18 cellular contexts compared by ENCODE assay signal in genomic region chr10:119247550-119247894, GRCh38. TPM values are rescaled to one million over a fixed set of nuclear protein-coding genes. Genes with fewer than 3 reads are reported as not detected.
DNase-seq lines count a peak whose midpoint lies in the region; ATAC-seq, FAIRE-seq and TF ChIP-seq lines count a peak whose summit lies in the region.
"Had no signal": no experiment of that assay in that cellular context is flagged by ENCODE, and none has a peak within 500 bp of the region (broad histone marks: within the 10 kb centered on the region; RNA-seq: fewer than 3 reads in every experiment).

No MANE protein-coding gene starts in this region.

- no peak overlapping the region for H3K18ac ChIP-seq in mesenchymal stem cell (ENCODE audit: low read depth in 1 of 2, low read length in 2 of 2)

- in situ Hi-C loops in GM23248 (cut with MboI): no loop called here

- H3F3A ChIP-seq in GM23248 (ENCODE audit: insufficient read depth): peaks cover 42% of the 10 kb centered on the region

- H3K79me2 ChIP-seq in GM23248 (ENCODE audit: insufficient read depth) (peaks cover 75% of the 10 kb centered on the region), astrocyte (ENCODE audit: insufficient read depth, low read length) (peaks cover 28% of the 10 kb centered on the region)

- H3K27ac Mint-ChIP-seq in astrocyte (ENCODE audit: unreplicated experiment): no peak overlapping the region
- H3K27ac Mint-ChIP-seq in stimulated activated memory B cell treated with anti-CD40 and anti-IgM and Interleukin-4, amounts not matched to agents 10 μg/mL and 1 μg/mL and 100 μg/mL, for 72 hours: no peak overlapping the region
- H3K27ac Mint-ChIP-seq: activated CD4-positive, alpha-beta memory T cell treated with anti-CD3 and anti-CD28 coated beads for 36 hours; activated naive CD4-positive, alpha-beta T cell treated with anti-CD3 and anti-CD28 coated beads, Interleukin-2, amount 50 U/mL, for 24 hours; T-helper 1 cell treated with Interleukin-12 subunit alpha and Interleukin-12 subunit beta and Interleukin-4 antibody, amounts not matched to agents 30 μg/mL and 1 μg/mL, for 36 hours had no signal

- H3K9me3 ChIP-seq in GM23248 (ENCODE audit: low read depth): no peaks in the 10 kb centered on the region
- H3K9me3 ChIP-seq in astrocyte (ENCODE audit: insufficient read depth, low read depth, low read length): no peaks in the 10 kb centered on the region
- H3K9me3 ChIP-seq in mesenchymal stem cell (ENCODE audit: control insufficient read depth, low read length): no peaks in the 10 kb centered on the region
- H3K9me3 ChIP-seq in subcutaneous abdominal adipose tissue (ENCODE audit: control insufficient read depth in 5 of 5, low read length in 5 of 5): no peaks in the 10 kb centered on the region
- H3K9me3 ChIP-seq: body of pancreas, testis had no signal

- no peak for DNase-seq in GM23248
- DNase-seq in astrocyte (ENCODE audit: low read depth): no peak
- no peak for DNase-seq in mesenchymal stem cell
- no peak for DNase-seq in 8988T
- DNase-seq in dermis blood vessel endothelial cell: no peak
- DNase-seq: activated CD4-positive, alpha-beta memory T cell treated with anti-CD3 and anti-CD28 coated beads for 36 hours; activated T-cell treated with anti-CD3 and anti-CD28 coated beads, Interleukin-2, amount 50 U/mL, for 4 hours; body of pancreas; left ventricle myocardium superior; NCI-H1694 treated with DMSO at 0.1 percent for 48 hours; NCI-H446; testis had no signal

- H4K20me1 ChIP-seq in GM23248 (ENCODE audit: insufficient read depth): no peaks in the 10 kb centered on the region
- peaks cover 2% of the 10 kb centered on the region for H4K20me1 ChIP-seq in astrocyte (ENCODE audit: insufficient read depth, low read length)

- no peaks in the 10 kb centered on the region for H3K27me3 ChIP-seq in GM23248 (replicated peaks; ENCODE audit: insufficient read depth)
- H3K27me3 ChIP-seq in astrocyte (ENCODE audit: insufficient read depth, low read length): no peaks in the 10 kb centered on the region
- no peaks in the 10 kb centered on the region for H3K27me3 ChIP-seq in mesenchymal stem cell (ENCODE audit: control insufficient read depth in 1 of 2, insufficient read depth in 1 of 2, low read length in 2 of 2)
- H3K27me3 ChIP-seq in subcutaneous abdominal adipose tissue (ENCODE audit: control insufficient read depth in 5 of 5, insufficient read depth in 4 of 5, low read length in 5 of 5): no peaks in the 10 kb centered on the region
- H3K27me3 ChIP-seq: body of pancreas, testis had no signal

- H3K4me1 Mint-ChIP-seq in astrocyte (ENCODE audit: low read depth, unreplicated experiment): peaks cover 31% of the 10 kb centered on the region
- peaks cover 45% of the 10 kb centered on the region for H3K4me1 Mint-ChIP-seq in stimulated activated memory B cell treated with anti-CD40 and anti-IgM and Interleukin-4, amounts not matched to agents 10 μg/mL and 1 μg/mL and 100 μg/mL, for 72 hours

- H3K36me3 Mint-ChIP-seq in astrocyte (ENCODE audit: low read depth, unreplicated experiment): no peaks in the 10 kb centered on the region
- H3K36me3 Mint-ChIP-seq in stimulated activated memory B cell treated with anti-CD40 and anti-IgM and Interleukin-4, amounts not matched to agents 10 μg/mL and 1 μg/mL and 100 μg/mL, for 72 hours: no peaks in the 10 kb centered on the region
- H3K36me3 Mint-ChIP-seq: activated CD4-positive, alpha-beta memory T cell treated with anti-CD3 and anti-CD28 coated beads for 36 hours; activated naive CD4-positive, alpha-beta T cell treated with anti-CD3 and anti-CD28 coated beads, Interleukin-2, amount 50 U/mL, for 24 hours had no signal

- H3K27ac ChIP-seq in GM23248: peak overlapping the region; percentile 67
- H3K27ac ChIP-seq in astrocyte (ENCODE audit: low read depth, low read length): peak overlapping the region; percentile 71
- no peak overlapping the region for H3K27ac ChIP-seq in mesenchymal stem cell (ENCODE audit: low read length, poor library complexity, severe bottlenecking)
- H3K27ac ChIP-seq in subcutaneous abdominal adipose tissue (ENCODE audit: low read depth, low read length): peak overlapping the region; percentile 39
- H3K27ac ChIP-seq: body of pancreas, VCaP had no signal

- H2BK120ac ChIP-seq in mesenchymal stem cell (ENCODE audit: low read depth, low read length): no peak overlapping the region

- no peaks in the 10 kb centered on the region for H3K9me3 Mint-ChIP-seq in astrocyte (ENCODE audit: unreplicated experiment)
- no peaks in the 10 kb centered on the region for H3K9me3 Mint-ChIP-seq in stimulated activated memory B cell treated with anti-CD40 and anti-IgM and Interleukin-4, amounts not matched to agents 10 μg/mL and 1 μg/mL and 100 μg/mL, for 72 hours
- H3K9me3 Mint-ChIP-seq: activated CD4-positive, alpha-beta memory T cell treated with anti-CD3 and anti-CD28 coated beads for 36 hours; activated naive CD4-positive, alpha-beta T cell treated with anti-CD3 and anti-CD28 coated beads, Interleukin-2, amount 50 U/mL, for 24 hours; activated T-cell treated with anti-CD3 and anti-CD28 coated beads, Interleukin-2, amount 50 U/mL, for 4 hours; T-helper 1 cell treated with Interleukin-12 subunit alpha and Interleukin-12 subunit beta and Interleukin-4 antibody, amounts not matched to agents 30 μg/mL and 1 μg/mL, for 36 hours had no signal

- H3K79me1 ChIP-seq in mesenchymal stem cell (replicated peaks; ENCODE audit: low read length, poor library complexity, severe bottlenecking): peaks cover 11% of the 10 kb centered on the region

- TF ChIP-seq CTCF in astrocyte (IDR thresholded peaks at IDR 0.05; ENCODE audit: insufficient read depth, low read depth, low read length): no peak

- no peak for FAIRE-seq in astrocyte (lab: Jason Lieb, UNC)

- H3K23ac ChIP-seq in mesenchymal stem cell (ENCODE audit: low read length in 2 of 2): no peak overlapping the region

- H3K14ac ChIP-seq in mesenchymal stem cell (ENCODE audit: low read length in 2 of 2): no peak overlapping the region

- H4K91ac ChIP-seq in mesenchymal stem cell (ENCODE audit: low read length): no peak overlapping the region

- ATAC-seq in stimulated activated memory B cell treated with anti-CD40 and anti-IgM and Interleukin-4, amounts not matched to agents 10 μg/mL and 1 μg/mL and 100 μg/mL, for 72 hours: no peak
- ATAC-seq in HG02623 (IDR thresholded peaks at IDR 0.05; ENCODE audit: unreplicated experiment): no peak
- ATAC-seq: activated T-cell treated with anti-CD3 and anti-CD28 coated beads, Interleukin-2, amount 50 U/mL, for 4 hours; body of pancreas had no signal

- no peaks in the 10 kb centered on the region for H3K9me2 ChIP-seq in GM23248 (ENCODE audit: insufficient read depth)

- no peak overlapping the region for H2BK12ac ChIP-seq in mesenchymal stem cell (ENCODE audit: low read length in 2 of 2)

- H3K4me2 ChIP-seq in GM23248 (ENCODE audit: unreplicated experiment) (peak overlapping the region; percentile 23), astrocyte (ENCODE audit: low read length) (peak overlapping the region; percentile 37), mesenchymal stem cell (ENCODE audit: low read length, poor library complexity, severe bottlenecking) (no peak overlapping the region)

- peaks cover 44% of the 10 kb centered on the region for H3K4me1 ChIP-seq in GM23248 (ENCODE audit: insufficient read depth)
- peaks cover 40% of the 10 kb centered on the region for H3K4me1 ChIP-seq in astrocyte (ENCODE audit: insufficient read depth, low read length)
- H3K4me1 ChIP-seq in mesenchymal stem cell (ENCODE audit: control insufficient read depth, insufficient read depth, low read depth, low read length): peaks cover 9% of the 10 kb centered on the region
- H3K4me1 ChIP-seq in subcutaneous abdominal adipose tissue (ENCODE audit: control insufficient read depth in 5 of 5, insufficient read depth in 5 of 5, low read length in 5 of 5): peaks cover 4 to 42% (median 27%) of the 10 kb centered on the region in 5 donors

- no peaks in the 10 kb centered on the region for H3K36me3 ChIP-seq in GM23248 (ENCODE audit: low read depth)
- no peaks in the 10 kb centered on the region for H3K36me3 ChIP-seq in astrocyte (ENCODE audit: insufficient read depth, low read length)
- H3K36me3 ChIP-seq in mesenchymal stem cell (ENCODE audit: control insufficient read depth in 1 of 2, insufficient read depth in 2 of 2, low read depth in 1 of 2, low read length in 2 of 2): no peaks in the 10 kb centered on the region
- H3K36me3 ChIP-seq in subcutaneous abdominal adipose tissue (ENCODE audit: control insufficient read depth in 5 of 5, insufficient read depth in 5 of 5, low read length in 5 of 5): no peaks in the 10 kb centered on the region

- peak overlapping the region; percentile 17 for H2AK5ac ChIP-seq in mesenchymal stem cell (ENCODE audit: low read length, severe bottlenecking)

- H3K4me3 ChIP-seq in GM23248 (no peak overlapping the region), astrocyte (ENCODE audit: insufficient read depth, low read depth, low read length) (no peak overlapping the region), mesenchymal stem cell (ENCODE audit: insufficient read depth in 1 of 2, low read depth in 1 of 2, low read length in 2 of 2) (peak overlapping the region in 1 of 2 experiments; percentile 25), subcutaneous abdominal adipose tissue (ENCODE audit: low read depth in 1 of 5, low read length in 5 of 5) (no peak overlapping the region)
- H3K4me3 ChIP-seq: body of pancreas, testis had no signal

- H3K4ac ChIP-seq in mesenchymal stem cell (ENCODE audit: low read depth in 1 of 2, low read length in 2 of 2): no peak overlapping the region

- H3K4me3 Mint-ChIP-seq in astrocyte (ENCODE audit: unreplicated experiment): no peak overlapping the region
- no peak overlapping the region for H3K4me3 Mint-ChIP-seq in stimulated activated memory B cell treated with anti-CD40 and anti-IgM and Interleukin-4, amounts not matched to agents 10 μg/mL and 1 μg/mL and 100 μg/mL, for 72 hours
- H3K4me3 Mint-ChIP-seq: activated CD4-positive, alpha-beta memory T cell treated with anti-CD3 and anti-CD28 coated beads for 36 hours; activated naive CD4-positive, alpha-beta T cell treated with anti-CD3 and anti-CD28 coated beads, Interleukin-2, amount 50 U/mL, for 24 hours; activated T-cell treated with anti-CD3 and anti-CD28 coated beads, Interleukin-2, amount 50 U/mL, for 4 hours; T-helper 1 cell treated with Interleukin-12 subunit alpha and Interleukin-12 subunit beta and Interleukin-4 antibody, amounts not matched to agents 30 μg/mL and 1 μg/mL, for 36 hours had no signal

- no peak overlapping the region for H2BK15ac ChIP-seq in mesenchymal stem cell (ENCODE audit: low read depth, poor library complexity, severe bottlenecking)

- no peak overlapping the region for H4K8ac ChIP-seq in mesenchymal stem cell (ENCODE audit: low read length)

- H3K9ac ChIP-seq in GM23248 (peak overlapping the region; percentile 32; the same call in 1 of the 2 replicates), astrocyte (ENCODE audit: low read length) (peak overlapping the region; percentile 12), mesenchymal stem cell (ENCODE audit: low read length) (peak overlapping the region; percentile 65), subcutaneous abdominal adipose tissue (ENCODE audit: low read length in 5 of 5) (no peak overlapping the region)

- H2AFZ ChIP-seq in GM23248 (no peak overlapping the region), astrocyte (ENCODE audit: low read depth, low read length) (no peak overlapping the region), mesenchymal stem cell (ENCODE audit: low read depth, low read length) (no peak overlapping the region)

- H3K27me3 Mint-ChIP-seq in astrocyte (ENCODE audit: low read depth, unreplicated experiment): no peaks in the 10 kb centered on the region
- H3K27me3 Mint-ChIP-seq in stimulated activated memory B cell treated with anti-CD40 and anti-IgM and Interleukin-4, amounts not matched to agents 10 μg/mL and 1 μg/mL and 100 μg/mL, for 72 hours: no peaks in the 10 kb centered on the region
- H3K27me3 Mint-ChIP-seq: activated CD4-positive, alpha-beta memory T cell treated with anti-CD3 and anti-CD28 coated beads for 36 hours; activated naive CD4-positive, alpha-beta T cell treated with anti-CD3 and anti-CD28 coated beads, Interleukin-2, amount 50 U/mL, for 24 hours had no signal

- H2BK5ac ChIP-seq in mesenchymal stem cell (ENCODE audit: low read depth, low read length, poor library complexity, severe bottlenecking): no peak overlapping the region

RNA-seq across cellular contexts. Expression of gene GRK5, which starts 40.2 kb away (rescaled TPM):
- total RNA-seq in GM23248 (2014; rRNA removed; shearing (Covaris generic)): 13.7 and 16.4 TPM in 2 replicates
- polyA plus RNA-seq in GM23248 (2016; fragmentation: Nextera tagmentation; extraction: Ambion mirVana): 4.3 and 5.2 TPM in 2 replicates
- total RNA-seq in astrocyte (6.8 and 8.5 TPM in 2 replicates), dermis blood vessel endothelial cell (47.0 and 57.9 TPM in 2 replicates)
- polyA plus RNA-seq in mesenchymal stem cell (2013, experiment 1 of 2): 56.5 TPM
- polyA plus RNA-seq in mesenchymal stem cell (2013, experiment 2 of 2): 57.3 TPM

Comparison
In these comparisons a context has a peak if more than half of its experiments do, and no peak if none do; other contexts are left out.
1. H3K9ac ChIP-seq: peak in GM23248 (single experiment), astrocyte (single experiment) and mesenchymal stem cell (single experiment); none in subcutaneous abdominal adipose tissue (0 of 5).